1 cellular context compared by ENCODE assay signal in genomic region chr5:97877578-97877977, GRCh38.
TF ChIP-seq lines count a peak whose summit lies in the region.

No MANE protein-coding gene starts in this region.

TF ChIP-seq in H1, 55 proteins besides CTCF, POLR2A, EP300 and RAD21:
- TF ChIP-seq SP4 (IDR thresholded peaks at IDR 0.05; ENCODE audit: low read length) (no peak), BCL11A (IDR thresholded peaks at IDR 0.05; ENCODE audit: low read depth in 2 of 2, low read length in 2 of 2) (no peak), RFX5 (IDR thresholded peaks at IDR 0.05; ENCODE audit: borderline replicate concordance, low read depth, low read length) (no peak), GABPA (IDR thresholded peaks at IDR 0.05; ENCODE audit: borderline replicate concordance, insufficient read depth, low read length) (no peak), MAFK (IDR thresholded peaks at IDR 0.05; ENCODE audit: low read depth, low read length) (no peak), CTBP2 (IDR thresholded peaks at IDR 0.05; ENCODE audit: borderline replicate concordance, insufficient read depth, insufficient read length, low read length) (no peak), MAX (IDR thresholded peaks at IDR 0.05) (no peak), SP2 (IDR thresholded peaks at IDR 0.05; ENCODE audit: low read length) (no peak), SAP30 (IDR thresholded peaks at IDR 0.05; ENCODE audit: insufficient read depth, insufficient replicate concordance, low read length) (no peak), HDAC2 (IDR thresholded peaks at IDR 0.05; ENCODE audit: borderline replicate concordance in 1 of 2, low read depth in 2 of 2, low read length in 2 of 2) (no peak), PHF8 (conservative IDR thresholded peaks at IDR 0.05; ENCODE audit: low read depth, low read length) (no peak), CHD2 (IDR thresholded peaks at IDR 0.05; ENCODE audit: low read length) (no peak), RNF2 (IDR thresholded peaks at IDR 0.05; ENCODE audit: borderline replicate concordance, low read depth, low read length, missing control alignments, poor library complexity, severe bottlenecking) (no peak), E2F6 (IDR thresholded peaks at IDR 0.05) (no peak), SIRT6 (IDR thresholded peaks at IDR 0.05; ENCODE audit: low read length) (no peak)
